ENCODE assay signal across 7 cellular contexts in genomic region chr20:52137850-52138249, GRCh38.
"Had no signal": no experiment of that assay in that cellular context is flagged by ENCODE, and none has a peak within 500 bp of the region (broad histone marks: within the 10 kb centered on the region; RNA-seq: fewer than 3 reads in every experiment).

No MANE protein-coding gene starts in this region.

- H3K27ac ChIP-seq: HL-60, KMS-11 had no signal

- H3K4me3 Mint-ChIP-seq: IgD-negative memory B cell had no signal

- H3K27ac Mint-ChIP-seq: IgD-negative memory B cell had no signal

- ATAC-seq: HepG2 had no signal

- FAIRE-seq: HepG2 had no signal

- H3K4me1 Mint-ChIP-seq: IgD-negative memory B cell had no signal

- H3K27me3 Mint-ChIP-seq: IgD-negative memory B cell had no signal

- H3K4me2 ChIP-seq: KMS-11 had no signal

- H3K9ac ChIP-seq: KMS-11 had no signal

- DNase-seq: IMR-90, KBM-7, KG1 had no signal
